Comparison of ENCODE assay signal across 8 cellular contexts in the genomic region with DNA sequence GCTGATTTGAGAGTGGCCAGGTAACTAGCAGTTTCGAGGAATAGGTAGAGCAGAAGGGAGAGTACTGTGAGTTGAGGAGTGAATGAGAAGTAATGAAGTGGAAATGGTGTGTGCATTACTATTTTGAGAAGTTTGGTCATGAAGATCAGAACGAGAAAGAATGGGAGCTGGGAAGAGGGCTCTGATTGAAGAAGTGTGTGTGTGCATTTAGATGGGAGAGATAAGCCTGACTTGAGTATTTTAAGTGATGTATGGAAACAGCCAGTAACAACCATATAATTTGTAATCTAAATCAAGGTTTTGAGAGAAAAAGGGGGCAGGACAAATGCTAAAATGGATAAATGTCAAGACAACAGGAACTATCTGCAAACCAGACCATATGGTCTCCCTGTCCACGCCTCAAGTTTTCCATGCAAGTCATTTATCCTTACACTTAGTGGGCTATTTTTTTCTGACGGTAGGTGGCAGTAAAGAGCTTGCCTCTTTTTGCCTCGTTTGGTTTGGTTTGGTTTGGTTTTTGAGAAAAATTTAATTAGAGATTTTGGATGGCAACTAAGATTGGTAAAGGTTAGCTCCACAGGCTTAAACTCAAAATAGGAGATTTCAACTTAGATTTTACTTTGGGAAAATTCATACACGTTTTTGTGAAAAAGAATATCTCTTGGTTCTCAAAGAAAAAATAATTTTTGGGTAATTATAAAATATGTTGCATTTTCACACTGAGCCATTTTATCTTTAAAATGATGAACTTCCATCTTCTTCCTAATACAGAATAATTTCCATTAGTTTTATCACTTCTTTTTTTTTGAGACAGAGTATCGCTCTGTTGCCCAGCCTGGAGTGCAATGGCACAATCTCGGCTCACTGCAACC. TPM values are rescaled to one million over a fixed set of nuclear protein-coding genes. Genes with fewer than 3 reads are reported as not detected.
A peak's percentile ranks its signal among the peaks of the same experiment; 100 is the strongest.
DNase-seq lines count a peak whose midpoint lies in the region; ATAC-seq and TF ChIP-seq lines count a peak whose summit lies in the region.

No MANE protein-coding gene starts in this region.

- ATAC-seq in memory B cell (ENCODE audit: low read depth), result peak; percentile 62
- ATAC-seq in GM18909 (IDR thresholded peaks at IDR 0.05; ENCODE audit: poor library complexity, unreplicated experiment), result no peak

- H3K4me3 ChIP-seq in colonic mucosa (no peak overlapping the region), uterus (no peak overlapping the region)

- H3K27me3 Mint-ChIP-seq in activated naive CD4-positive, alpha-beta T cell treated with anti-CD3 and anti-CD28 coated beads for 36 hours (ENCODE audit: low read depth), result no peaks in the 10 kb centered on the region
- H3K27me3 Mint-ChIP-seq in memory B cell, result peaks cover 10% of the 10 kb centered on the region

- CTCF ChIA-PET in activated naive CD4-positive, alpha-beta T cell treated with anti-CD3 and anti-CD28 coated beads for 36 hours (lab: Charles Lee), result interaction anchor here (0.6 to 2.2 kb wide), 21 partner anchors 9 to 484 kb away, joined by 3 to 21 read pairs (median 4); a partner anchor contains a TSS
- CTCF ChIA-PET in RWPE1 (lab: Yijun Ruan, JAX), result interaction anchor here (0.6 to 1.1 kb wide), 9 partner anchors 9 to 1357 kb away, joined by 3 to 12 read pairs (median 4); a partner anchor contains a TSS

- H3K27me3 ChIP-seq in colonic mucosa, result no peaks in the 10 kb centered on the region
- no peaks in the 10 kb centered on the region for H3K27me3 ChIP-seq in uterus

- no peaks in the 10 kb centered on the region for H3K36me3 Mint-ChIP-seq in activated naive CD4-positive, alpha-beta T cell treated with anti-CD3 and anti-CD28 coated beads for 36 hours (ENCODE audit: low read depth)
- H3K36me3 Mint-ChIP-seq in memory B cell, result no peaks in the 10 kb centered on the region

- no peak overlapping the region for H3K4me3 Mint-ChIP-seq in activated naive CD4-positive, alpha-beta T cell treated with anti-CD3 and anti-CD28 coated beads for 36 hours
- H3K4me3 Mint-ChIP-seq in memory B cell, result no peak overlapping the region

- intact Hi-C loops in activated naive CD4-positive, alpha-beta T cell treated with anti-CD3 and anti-CD28 coated beads for 36 hours (cut with micrococcal nuclease), result loop anchor here (1.0 to 5.0 kb wide), 5 partner anchors 89 to 458 kb away; no protein-coding TSS in a partner anchor
- intact Hi-C loops in colonic mucosa (cut with DNase I) (loop anchor here (5.0 to 10.0 kb wide), 3 partner anchors 221 to 454 kb away; no protein-coding TSS in a partner anchor), uterus (cut with DNase I; ENCODE audit: low total_unique reads) (no loop called here)

- H3K9ac ChIP-seq in colonic mucosa (ENCODE audit: low read depth in 2 of 2, low read length in 2 of 2), result no peak overlapping the region

- DNase-seq in activated naive CD4-positive, alpha-beta T cell treated with anti-CD3 and anti-CD28 coated beads for 36 hours, result peak; percentile 54
- no peak for DNase-seq in activated naive CD4-positive, alpha-beta T cell (lab: John Stamatoyannopoulos, UW)
- peak; percentile 75 for DNase-seq in M059J (ENCODE audit: low read depth)
- no peak for DNase-seq in RWPE1 (ENCODE audit: low spot score)
- peak; percentile 64 for DNase-seq in colonic mucosa
- DNase-seq in memory B cell (ENCODE audit: low spot score in 2 of 2), result peak; percentile 49 to 59
- DNase-seq in uterus, result peak in 1 of 2 donors; percentile 37

- H3K27ac ChIP-seq in RWPE1, result no peak overlapping the region
- H3K27ac ChIP-seq in colonic mucosa, result no peak overlapping the region
- no peak overlapping the region for H3K27ac ChIP-seq in uterus

- H3K27ac Mint-ChIP-seq in activated naive CD4-positive, alpha-beta T cell treated with anti-CD3 and anti-CD28 coated beads for 36 hours, result no peak overlapping the region
- no peak overlapping the region for H3K27ac Mint-ChIP-seq in memory B cell

- TF ChIP-seq POLR2A in uterus (IDR thresholded peaks at IDR 0.05), result no peak

- POLR2A ChIA-PET in RWPE1 (lab: Yijun Ruan, JAX; ENCODE audit: low non-redundant PET), result no interaction called here

- no peaks in the 10 kb centered on the region for H3K9me3 Mint-ChIP-seq in activated naive CD4-positive, alpha-beta T cell treated with anti-CD3 and anti-CD28 coated beads for 36 hours
- H3K9me3 Mint-ChIP-seq in memory B cell, result no peaks in the 10 kb centered on the region

- H3K9me3 ChIP-seq in colonic mucosa (no peaks in the 10 kb centered on the region), uterus (no peaks in the 10 kb centered on the region)

- H3K36me3 ChIP-seq in colonic mucosa (no peaks in the 10 kb centered on the region), uterus (no peaks in the 10 kb centered on the region)

- H3K4me1 Mint-ChIP-seq in activated naive CD4-positive, alpha-beta T cell treated with anti-CD3 and anti-CD28 coated beads for 36 hours (ENCODE audit: low read depth), result no peaks in the 10 kb centered on the region
- H3K4me1 Mint-ChIP-seq in memory B cell, result no peaks in the 10 kb centered on the region

- H3K4me1 ChIP-seq in colonic mucosa (no peaks in the 10 kb centered on the region), uterus (no peaks in the 10 kb centered on the region)

- TF ChIP-seq CTCF in RWPE1 (conservative IDR thresholded peaks at IDR 0.05; ENCODE audit: low read depth) (peak; percentile 92), colonic mucosa (IDR thresholded peaks at IDR 0.05) (peak; percentile 92), uterus (IDR thresholded peaks at IDR 0.05) (peak; percentile 72 to 88 (median 80))

RNA-seq across cellular contexts. Expression of a gene that starts 9.5 kb away (rescaled TPM):
- total RNA-seq in activated naive CD4-positive, alpha-beta T cell treated with anti-CD3 and anti-CD28 coated beads for 36 hours, result 1 to 10 TPM; 8.9 to 9.6 TPM
- total RNA-seq in M059J (2014; rRNA removed; shearing (Covaris generic)), result 24.5 and 31.3 TPM in 2 replicates
- 10 to 100 TPM; 17.7 to 24.9 TPM for total RNA-seq in colonic mucosa
- 10 to 100 TPM in 3 of 4 donors, 1 to 10 TPM in 1; 4.4 to 55.4 (median 38.6) TPM for total RNA-seq in uterus

Comparison
In these comparisons a context has a peak if more than half of its experiments do, and no peak if none do; other contexts are left out.
1. DNase-seq: peak in activated naive CD4-positive, alpha-beta T cell treated with anti-CD3 and anti-CD28 coated beads for 36 hours (single experiment), M059J (single experiment), colonic mucosa (single experiment) and memory B cell (2 of 2); none in activated naive CD4-positive, alpha-beta T cell (0 of 4) and RWPE1 (single experiment).
2. Peak in every context shown above with its lines, with median percentiles within 50 percentile points of each other: CTCF ChIP-seq.